In genomic region chr2:42449163-42450087, GRCh38 we compare ENCODE assay signal across 12 cellular contexts. TPM values are rescaled to one million over a fixed set of nuclear protein-coding genes. Genes with fewer than 3 reads are reported as not detected.
A peak's percentile ranks its signal among the peaks of the same experiment; 100 is the strongest.
DNase-seq lines count a peak whose midpoint lies in the region; ATAC-seq and TF ChIP-seq lines count a peak whose summit lies in the region.
"Had no signal": no experiment of that assay in that cellular context is flagged by ENCODE, and none has a peak within 500 bp of the region (broad histone marks: within the 10 kb centered on the region; RNA-seq: fewer than 3 reads in every experiment).

No MANE protein-coding gene starts in this region.

- H3K4me1 ChIP-seq in H9 (ENCODE audit: insufficient read depth, low read length) (no peaks in the 10 kb centered on the region), trophoblast cell (ENCODE audit: control insufficient read depth in 1 of 2, insufficient read depth in 2 of 2, low read length in 2 of 2) (no peaks in the 10 kb centered on the region)
- H3K4me1 ChIP-seq: Caco-2 had no signal

- no peaks in the 10 kb centered on the region for H4K20me1 ChIP-seq in H9 (ENCODE audit: control insufficient read depth, insufficient read depth, insufficient read length)

- H3K27me3 ChIP-seq in H9 (ENCODE audit: insufficient read depth, low read length) (no peaks in the 10 kb centered on the region), trophoblast cell (ENCODE audit: insufficient read depth, low read length) (no peaks in the 10 kb centered on the region)

- peaks cover 17 to 30% of the 10 kb centered on the region in 2 experiments for H3K4me1 Mint-ChIP-seq in H9

- H2BK15ac ChIP-seq in H9 (ENCODE audit: low read depth, low read length): no peak overlapping the region

- H3K23me2 ChIP-seq in H9 (ENCODE audit: insufficient read length, low read depth, low read length, poor library complexity, severe bottlenecking): no peaks in the 10 kb centered on the region

- H2BK20ac ChIP-seq in H9 (ENCODE audit: low read depth, low read length, poor library complexity, severe bottlenecking): no peak overlapping the region

- H4K12ac ChIP-seq in trophoblast cell (ENCODE audit: low read depth, low read length): no peak overlapping the region

- H3T11ph ChIP-seq in H9 (ENCODE audit: low read length): no peak overlapping the region

- H2AK5ac ChIP-seq in H9 (ENCODE audit: insufficient read length, low read length): no peak overlapping the region
- H2AK5ac ChIP-seq in trophoblast cell (ENCODE audit: low read length): no peak overlapping the region

- H3K9me3 ChIP-seq in H9 (ENCODE audit: control insufficient read depth, low read depth, low read length) (no peaks in the 10 kb centered on the region), trophoblast cell (ENCODE audit: insufficient read depth, low read depth, low read length) (no peaks in the 10 kb centered on the region)
- H3K9me3 ChIP-seq: Caco-2 had no signal

- H2AFZ ChIP-seq in H9 (ENCODE audit: low read length) (no peak overlapping the region), trophoblast cell (ENCODE audit: insufficient read depth, low read length, poor library complexity) (no peak overlapping the region)

- no peak overlapping the region for H4K5ac ChIP-seq in H9 (ENCODE audit: insufficient read length, low read depth, low read length)

- H3K79me2 ChIP-seq in H9 (ENCODE audit: insufficient read depth, low read length) (no peaks in the 10 kb centered on the region), trophoblast cell (ENCODE audit: control insufficient read depth, insufficient read depth, low read length, poor library complexity) (no peaks in the 10 kb centered on the region)

- H3K4ac ChIP-seq in H9 (ENCODE audit: low read depth, low read length) (no peak overlapping the region), trophoblast cell (ENCODE audit: low read depth, low read length) (no peak overlapping the region)

- no peak for ATAC-seq in GM19397 (IDR thresholded peaks at IDR 0.05; ENCODE audit: unreplicated experiment)

- H3K18ac ChIP-seq in H9 (ENCODE audit: insufficient read length, low read depth, low read length) (no peak overlapping the region), trophoblast cell (ENCODE audit: low read length) (no peak overlapping the region)

- no peak overlapping the region for H3K4me3 Mint-ChIP-seq in H9
- H3K4me3 Mint-ChIP-seq: CD4-positive, alpha-beta T cell had no signal

- H3K14ac ChIP-seq in H9 (ENCODE audit: insufficient read depth, low read length): no peak overlapping the region
- no peak overlapping the region for H3K14ac ChIP-seq in trophoblast cell (ENCODE audit: low read length)

- H3K36me3 Mint-ChIP-seq in H9 (ENCODE audit: insufficient read depth in 1 of 3, low read depth in 3 of 3): peaks cover 3 to 23% (median 12%) of the 10 kb centered on the region in 3 experiments; a peak in 6 of 7 replicates

- H3K4me3 ChIP-seq in trophoblast cell (ENCODE audit: low read depth, low read length): no peak overlapping the region

- H3K79me1 ChIP-seq in H9 (ENCODE audit: insufficient read depth, low read depth, low read length, poor library complexity, severe bottlenecking) (peaks cover 3% of the 10 kb centered on the region), trophoblast cell (ENCODE audit: low read length) (no peaks in the 10 kb centered on the region)

- DNase-seq in A172 (ENCODE audit: low spot score): peak; percentile 6
- no peak for DNase-seq in H9
- DNase-seq in cerebellum (ENCODE audit: low spot score): peak; percentile 9
- DNase-seq in trophoblast cell: peak; percentile 56 to 87
- no peak for DNase-seq in GM10266 (ENCODE audit: extremely low spot score)
- DNase-seq: Caco-2; CD4-positive, alpha-beta T cell; GOT3; H7 had no signal

- H3K27me3 Mint-ChIP-seq in H9 (ENCODE audit: low read depth): no peaks in the 10 kb centered on the region

- H3K27ac ChIP-seq in H9 (ENCODE audit: insufficient read length, low read depth, low read length) (no peak overlapping the region), trophoblast cell (ENCODE audit: low read depth, low read length) (no peak overlapping the region)
- H3K27ac ChIP-seq: C4-2B had no signal

- no peak overlapping the region for H3K56ac ChIP-seq in H9 (ENCODE audit: insufficient read length, low read depth, low read length)

- WGBS in H9 (ENCODE audit: extremely low coverage, insufficient read length, low lambda C conversion rate): no CpG with 5 or more reads among the region's 8 CpGs
- no CpG with 5 or more reads among the region's 8 CpGs for WGBS in trophoblast cell (ENCODE audit: extremely low coverage, insufficient coverage, insufficient read length)

- no peaks in the 10 kb centered on the region for H3K36me3 ChIP-seq in trophoblast cell (ENCODE audit: control insufficient read depth in 1 of 2, insufficient read depth in 2 of 2, low read length in 2 of 2)

- no peak for TF ChIP-seq CTCF in H9 (conservative IDR thresholded peaks at IDR 0.05)
- no peak for TF ChIP-seq CTCF in GM10266 (IDR thresholded peaks at IDR 0.05; ENCODE audit: control insufficient read depth, insufficient read depth, low read depth, missing control alignments)

- H4K91ac ChIP-seq in H9 (ENCODE audit: insufficient read length, low read depth, low read length) (no peak overlapping the region), trophoblast cell (ENCODE audit: low read depth, low read length) (no peak overlapping the region)

- H2BK120ac ChIP-seq in H9 (ENCODE audit: low read depth, low read length, poor library complexity, severe bottlenecking) (no peak overlapping the region), trophoblast cell (ENCODE audit: insufficient read depth, low read length, poor library complexity) (no peak overlapping the region)

- peak overlapping the region; percentile 44 to 71 (median 68); a peak in 4 of 7 replicates for H3K27ac Mint-ChIP-seq in H9
- H3K27ac Mint-ChIP-seq: CD4-positive, alpha-beta T cell had no signal

- H3K4me2 ChIP-seq in H9 (ENCODE audit: insufficient read depth, insufficient read length, low read length) (no peak overlapping the region), trophoblast cell (ENCODE audit: low read length) (no peak overlapping the region)

- H3K9ac ChIP-seq in H9 (ENCODE audit: extremely low read depth, insufficient read length, low read length) (no peak overlapping the region), trophoblast cell (ENCODE audit: low read length) (no peak overlapping the region)

- H4K8ac ChIP-seq in H9 (replicated peaks; ENCODE audit: insufficient read length, low read depth, low read length) (no peak overlapping the region), trophoblast cell (ENCODE audit: low read depth, low read length) (no peak overlapping the region)

- H2BK12ac ChIP-seq in H9 (ENCODE audit: insufficient read length, low read depth, low read length) (no peak overlapping the region), trophoblast cell (ENCODE audit: low read length) (no peak overlapping the region)

- H2BK5ac ChIP-seq in H9 (ENCODE audit: insufficient read length, low read length) (no peak overlapping the region), trophoblast cell (ENCODE audit: low read depth, low read length, poor library complexity) (no peak overlapping the region)

- H3K23ac ChIP-seq in H9 (ENCODE audit: insufficient read length, low read depth, low read length) (no peak overlapping the region), trophoblast cell (ENCODE audit: low read length) (no peak overlapping the region)

- no peaks in the 10 kb centered on the region for H3K9me3 Mint-ChIP-seq in H9
- H3K9me3 Mint-ChIP-seq: CD4-positive, alpha-beta T cell had no signal

RNA-seq across cellular contexts. Expression of gene KCNG3, which starts 44.4 kb away (rescaled TPM):
- total RNA-seq in A172 (2014; rRNA removed; shearing (Covaris generic)): 2.5 and 2.9 TPM in 2 replicates
- total RNA-seq in H9 (2021) (16.5 and 17.0 TPM in 2 replicates), cerebellum (0.27 TPM)
- 0.07 and 0.08 TPM in 2 replicates for polyA plus RNA-seq in trophoblast cell (2013)
- polyA plus RNA-seq: BJ had no signal

Comparison
In these comparisons a context has a peak if more than half of its experiments do, and no peak if none do; other contexts are left out.
1. DNase-seq: peak in A172 (single experiment), cerebellum (single experiment) and trophoblast cell (2 of 2); none in H9 (single experiment) and GM10266 (single experiment).